Comparison of ENCODE assay signal across 9 cellular contexts in genomic region chr19:47607564-47608073, GRCh38. TPM values are rescaled to one million over a fixed set of nuclear protein-coding genes. Genes with fewer than 3 reads are reported as not detected.
DNase-seq lines count a peak whose midpoint lies in the region; ATAC-seq and TF ChIP-seq lines count a peak whose summit lies in the region.
"Had no signal": no experiment of that assay in that cellular context is flagged by ENCODE, and none has a peak within 500 bp of the region (broad histone marks: within the 10 kb centered on the region; RNA-seq: fewer than 3 reads in every experiment).

No MANE protein-coding gene starts in this region.

- H3K36me3 Mint-ChIP-seq in naive thymus-derived CD8-positive, alpha-beta T cell, result peaks cover 0 to 3% (median 0%) of the 10 kb centered on the region in 3 donors

- TF ChIP-seq CTCF in AG04449 (IDR thresholded peaks at IDR 0.05; ENCODE audit: insufficient read depth, low read length, missing control alignments) (no peak), coronary artery (IDR thresholded peaks at IDR 0.05) (no peak)

- H3K4me3 ChIP-seq in AG04449 (ENCODE audit: low read depth, low read length) (peak overlapping the region; percentile 85), coronary artery (peak overlapping the region; percentile 100)

- no peaks in the 10 kb centered on the region for H3K9me3 Mint-ChIP-seq in naive thymus-derived CD8-positive, alpha-beta T cell

- POLR2A ChIA-PET in AG04449 (lab: Yijun Ruan, JAX), result interaction anchor here (0.7 to 1.4 kb wide), 3 partner anchors 8 to 101 kb away, joined by 3 to 5 read pairs (median 3); no protein-coding TSS in a partner anchor
- POLR2A ChIA-PET in naive thymus-derived CD8-positive, alpha-beta T cell (lab: Charles Lee), result interaction anchor here (0.9 to 4.8 kb wide), 10 partner anchors 8 to 124 kb away, joined by 3 to 78 read pairs (median 6); partner anchors contain the start of genes KPTN and NAPA

- H3K4me1 Mint-ChIP-seq in naive thymus-derived CD8-positive, alpha-beta T cell, result peaks cover 7 to 36% (median 30%) of the 10 kb centered on the region in 4 donors

- H3K27me3 Mint-ChIP-seq in naive thymus-derived CD8-positive, alpha-beta T cell, result no peaks in the 10 kb centered on the region

- DNase-seq in AG04449 (ENCODE audit: low read depth, low spot score) (no peak), coronary artery (ENCODE audit: low spot score) (no peak), NCI-H2081 (lab: John Stamatoyannopoulos, UW) (no peak), iPS-NIHi7 (ENCODE audit: extremely low spot score) (no peak)
- peak in 1 of 10 donors; percentile 3 for DNase-seq in naive thymus-derived CD8-positive, alpha-beta T cell
- DNase-seq: NCI-H2107 had no signal

- H3K9me3 ChIP-seq in KOPT-K1 (ENCODE audit: insufficient read depth, low read length, poor library complexity, severe bottlenecking), result no peaks in the 10 kb centered on the region

- no peak for ATAC-seq in naive thymus-derived CD8-positive, alpha-beta T cell
- ATAC-seq in GM21367 (IDR thresholded peaks at IDR 0.05; ENCODE audit: unreplicated experiment), result no peak
- no peak for ATAC-seq in HG02759 (IDR thresholded peaks at IDR 0.05; ENCODE audit: unreplicated experiment)

- no peaks in the 10 kb centered on the region for H3K36me3 ChIP-seq in KOPT-K1 (ENCODE audit: insufficient read depth, low read length)

- CTCF ChIA-PET in AG04449 (lab: Yijun Ruan, JAX), result interaction anchor here (1.0 to 1.2 kb wide), 3 partner anchors 9 to 92 kb away, joined by 3 read pairs; no protein-coding TSS in a partner anchor

- peak overlapping the region; percentile 74 to 89 (median 84) for H3K4me3 Mint-ChIP-seq in naive thymus-derived CD8-positive, alpha-beta T cell

- peak overlapping the region; percentile 81 for H3K27ac ChIP-seq in KOPT-K1 (ENCODE audit: low read depth, low read length, poor library complexity, severe bottlenecking)
- peak overlapping the region; percentile 95 to 99 for H3K27ac ChIP-seq in coronary artery

- peak overlapping the region in 9 of 10 donors; percentile 66 to 94 (median 83) for H3K27ac Mint-ChIP-seq in naive thymus-derived CD8-positive, alpha-beta T cell

RNA-seq across cellular contexts. Expression of gene BICRA, which starts 1.3 kb away (rescaled TPM):
- 10 to 100 TPM; 32.7 to 35.5 TPM for total RNA-seq in naive thymus-derived CD8-positive, alpha-beta T cell
- polyA plus RNA-seq in naive thymus-derived CD8-positive, alpha-beta T cell, result 1 to 10 TPM in 1 of 3 donors, under 1 TPM in 2; 0.23 to 1.4 (median 0.50) TPM

RNA-seq across cellular contexts. Expression of gene ZNF541, which starts 34.7 kb away (rescaled TPM):
- under 1 TPM; 0.85 to 0.86 TPM for total RNA-seq in naive thymus-derived CD8-positive, alpha-beta T cell
- polyA plus RNA-seq in naive thymus-derived CD8-positive, alpha-beta T cell, result under 1 TPM in 1 of 3 donors, not detected in 2; 0.27 TPM
